Comparison of ENCODE assay signal across 7 cellular contexts in genomic region chr20:63955846-63956663, GRCh38. TPM values are rescaled to one million over a fixed set of nuclear protein-coding genes. Genes with fewer than 3 reads are reported as not detected.
DNase-seq lines count a peak whose midpoint lies in the region; ATAC-seq, FAIRE-seq and TF ChIP-seq lines count a peak whose summit lies in the region.

TSS of gene UCKL1 (minus strand) at chr20:63956416. CDS start at chr20:63956372, 44 bp downstream.

- H3K79me2 ChIP-seq in hepatocyte = peaks cover 51% of the 10 kb centered on the region

- no peaks in the 10 kb centered on the region for H3K9me2 ChIP-seq in hepatocyte (replicated peaks; ENCODE audit: insufficient read depth)

- peak within 1 kb of the TSS; percentile 96 for H3K4me3 ChIP-seq in hepatocyte
- H3K4me3 ChIP-seq in retinal pigment epithelial cell (ENCODE audit: low read length) = peak within 1 kb of the TSS; percentile 77

- H3K4me2 ChIP-seq in hepatocyte = peak within 1 kb of the TSS; percentile 92

- TF ChIP-seq CTCF in hepatocyte (IDR thresholded peaks at IDR 0.05; ENCODE audit: poor library complexity) (no peak), retinal pigment epithelial cell (conservative IDR thresholded peaks at IDR 0.05; ENCODE audit: low read depth, low read length) (no peak)

- no peaks in the 10 kb centered on the region for H3K27me3 ChIP-seq in hepatocyte

- H4K20me1 ChIP-seq in hepatocyte (ENCODE audit: insufficient read depth, poor library complexity, severe bottlenecking) = peaks cover 40% of the 10 kb centered on the region

- DNase-seq in GM12892 (ENCODE audit: insufficient read length) = peak; percentile 97
- DNase-seq in NCI-H1092 (lab: John Stamatoyannopoulos, UW) = peak; percentile 86
- DNase-seq in T-helper 22 cell (ENCODE audit: low read depth) = peak; percentile 82
- DNase-seq in astrocyte of the hippocampus (ENCODE audit: low read depth, low spot score) = peak; percentile 97
- DNase-seq in hepatocyte (ENCODE audit: low spot score) = peak; percentile 96
- DNase-seq in retinal pigment epithelial cell (ENCODE audit: low read depth) = peak; percentile 63

- 1% methylated on average over 47 of the region's 103 CpGs for WGBS in hepatocyte (ENCODE audit: low lambda C conversion rate, missing lambda C conversion rate)

- peaks cover 15% of the 10 kb centered on the region for H3K4me1 ChIP-seq in hepatocyte (ENCODE audit: insufficient read depth)

- ATAC-seq in HG02588 (IDR thresholded peaks at IDR 0.05; ENCODE audit: unreplicated experiment) = peak; percentile 63

- H2AFZ ChIP-seq in hepatocyte = peak within 1 kb of the TSS; percentile 87

- H3K9me3 ChIP-seq in hepatocyte (ENCODE audit: low read depth) = no peaks in the 10 kb centered on the region

- peak within 1 kb of the TSS; percentile 98 for H3K27ac ChIP-seq in hepatocyte

- FAIRE-seq in GM12892 (lab: Jason Lieb, UNC) = peak; percentile 58

- no peaks in the 10 kb centered on the region for H3K36me3 ChIP-seq in hepatocyte (replicated peaks; ENCODE audit: insufficient read depth, low read depth)

- peak; percentile 81 for TF ChIP-seq POLR2A in GM12892 (IDR thresholded peaks at IDR 0.05; ENCODE audit: low read depth, low read length)

RNA-seq across cellular contexts. Expression of gene UCKL1, which starts in this region (rescaled TPM):
- 13.8 TPM for polyA plus RNA-seq in GM12892 (2012; ENCODE audit: missing spikeins)
- total RNA-seq in hepatocyte = 18.5 and 20.0 TPM in 2 replicates
- 52.2 and 62.9 TPM in 2 replicates for polyA plus RNA-seq in hepatocyte

Comparison
In these comparisons a context has a peak if more than half of its experiments do, and no peak if none do; other contexts are left out.
1. Peak in every context shown above with its lines: DNase-seq, ATAC-seq, H3K4me3 ChIP-seq and H3K27ac ChIP-seq.